In the genomic region with DNA sequence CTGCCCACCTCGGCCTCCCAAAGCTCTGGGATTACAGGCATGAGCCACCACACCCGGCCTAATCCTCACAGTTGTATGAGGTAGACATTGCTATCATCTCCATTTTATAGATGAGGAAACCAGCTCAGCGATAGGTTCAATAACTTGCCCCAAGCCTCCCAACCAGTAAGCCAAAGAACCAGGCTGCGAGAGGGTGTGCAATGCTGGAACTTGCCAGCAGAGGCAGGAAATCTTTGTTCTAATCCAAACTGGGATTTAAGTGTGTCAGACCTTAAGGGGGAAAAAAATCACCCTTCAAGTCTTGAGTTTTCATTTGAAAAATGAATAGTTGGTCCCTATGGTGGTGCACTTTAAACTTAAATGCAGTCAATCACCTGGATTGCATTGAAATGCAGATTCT, we compare ENCODE assay signal across 8 cellular contexts. TPM values are rescaled to one million over a fixed set of nuclear protein-coding genes. Genes with fewer than 3 reads are reported as not detected.
DNase-seq lines count a peak whose midpoint lies in the region; ATAC-seq and TF ChIP-seq lines count a peak whose summit lies in the region.

No MANE protein-coding gene starts in this region.

- no peaks in the 10 kb centered on the region for H3K9me3 Mint-ChIP-seq in stimulated activated naive B cell treated with anti-CD40 and anti-IgM and Interleukin-4, amounts not matched to agents 10 μg/mL and 1 μg/mL and 100 μg/mL, for 72 hours
- no peaks in the 10 kb centered on the region for H3K9me3 Mint-ChIP-seq in activated T-helper 1 cell treated with anti-CD3 and anti-CD28 coated beads, Interleukin-12 subunit alpha, Interleukin-12 subunit beta, Interleukin-2, Interleukin-4 antibody, amounts not matched to agents 30 ng/mL and 10 ng/mL and 1 ng/mL, durations not matched to agents 14 hours and 24 hours and 36 hours

- no peaks in the 10 kb centered on the region for H3K4me1 ChIP-seq in DOHH2 (ENCODE audit: control insufficient read depth, low read length)
- no peaks in the 10 kb centered on the region for H3K4me1 ChIP-seq in breast epithelium

- no peak for TF ChIP-seq POLR2A in breast epithelium (IDR thresholded peaks at IDR 0.05)

- H3K27ac ChIP-seq in DOHH2 (ENCODE audit: low read depth, low read length) (no peak overlapping the region), breast epithelium (peak overlapping the region in 1 of 2 donors; percentile 37)

- H3K4me3 ChIP-seq in DOHH2 (ENCODE audit: low read length) = no peak overlapping the region
- no peak overlapping the region for H3K4me3 ChIP-seq in MG63
- H3K4me3 ChIP-seq in breast epithelium = no peak overlapping the region

- no peak for ATAC-seq in stimulated activated naive B cell treated with anti-CD40 and anti-IgM and Interleukin-4, amounts not matched to agents 10 μg/mL and 1 μg/mL and 100 μg/mL, for 72 hours (replicated peaks)

- TF ChIP-seq CTCF in DOHH2 (IDR thresholded peaks at IDR 0.05; ENCODE audit: low read depth, low read length, poor library complexity, severe bottlenecking) (peak; percentile 45), breast epithelium (IDR thresholded peaks at IDR 0.05) (peak in 2 of 3 donors; percentile 47 to 49)

- H3K36me3 Mint-ChIP-seq in stimulated activated naive B cell treated with anti-CD40 and anti-IgM and Interleukin-4, amounts not matched to agents 10 μg/mL and 1 μg/mL and 100 μg/mL, for 72 hours = no peaks in the 10 kb centered on the region
- no peaks in the 10 kb centered on the region for H3K36me3 Mint-ChIP-seq in activated T-helper 1 cell treated with anti-CD3 and anti-CD28 coated beads, Interleukin-12 subunit alpha, Interleukin-12 subunit beta, Interleukin-2, Interleukin-4 antibody, amounts not matched to agents 30 ng/mL and 10 ng/mL and 1 ng/mL, durations not matched to agents 14 hours and 24 hours and 36 hours (ENCODE audit: low read depth)

- H3K27me3 Mint-ChIP-seq in stimulated activated naive B cell treated with anti-CD40 and anti-IgM and Interleukin-4, amounts not matched to agents 10 μg/mL and 1 μg/mL and 100 μg/mL, for 72 hours = no peaks in the 10 kb centered on the region
- peaks cover 4% of the 10 kb centered on the region for H3K27me3 Mint-ChIP-seq in activated T-helper 1 cell treated with anti-CD3 and anti-CD28 coated beads, Interleukin-12 subunit alpha, Interleukin-12 subunit beta, Interleukin-2, Interleukin-4 antibody, amounts not matched to agents 30 ng/mL and 10 ng/mL and 1 ng/mL, durations not matched to agents 14 hours and 24 hours and 36 hours (ENCODE audit: insufficient read depth)

- no peaks in the 10 kb centered on the region for H3K9me2 ChIP-seq in DOHH2 (replicated peaks; ENCODE audit: control insufficient read depth, low read length)

- H3K4me1 Mint-ChIP-seq in stimulated activated naive B cell treated with anti-CD40 and anti-IgM and Interleukin-4, amounts not matched to agents 10 μg/mL and 1 μg/mL and 100 μg/mL, for 72 hours = no peaks in the 10 kb centered on the region
- H3K4me1 Mint-ChIP-seq in activated T-helper 1 cell treated with anti-CD3 and anti-CD28 coated beads, Interleukin-12 subunit alpha, Interleukin-12 subunit beta, Interleukin-2, Interleukin-4 antibody, amounts not matched to agents 30 ng/mL and 10 ng/mL and 1 ng/mL, durations not matched to agents 14 hours and 24 hours and 36 hours (ENCODE audit: low read depth) = no peaks in the 10 kb centered on the region

- H3K36me3 ChIP-seq in DOHH2 (ENCODE audit: control insufficient read depth, low read length) (no peaks in the 10 kb centered on the region), MG63 (no peaks in the 10 kb centered on the region), breast epithelium (no peaks in the 10 kb centered on the region)

- H4K20me1 ChIP-seq in DOHH2 (ENCODE audit: control insufficient read depth, insufficient read depth, low read depth, low read length) = no peaks in the 10 kb centered on the region

- no peak overlapping the region for H3K27ac Mint-ChIP-seq in stimulated activated naive B cell treated with anti-CD40 and anti-IgM and Interleukin-4, amounts not matched to agents 10 μg/mL and 1 μg/mL and 100 μg/mL, for 72 hours
- H3K27ac Mint-ChIP-seq in activated T-helper 1 cell treated with anti-CD3 and anti-CD28 coated beads, Interleukin-12 subunit alpha, Interleukin-12 subunit beta, Interleukin-2, Interleukin-4 antibody, amounts not matched to agents 30 ng/mL and 10 ng/mL and 1 ng/mL, durations not matched to agents 14 hours and 24 hours and 36 hours = no peak overlapping the region

- H3F3A ChIP-seq in DOHH2 (ENCODE audit: control insufficient read depth, insufficient read depth) = no peaks in the 10 kb centered on the region

- intact Hi-C loops in breast epithelium (cut with DNase I; ENCODE audit: low total_unique reads) = loop anchor here (10.0 kb wide), 1 partner anchor 261 kb away; no protein-coding TSS in a partner anchor
- intact Hi-C loops in activated T-helper 1 cell treated with anti-CD3 and anti-CD28 coated beads, Interleukin-12 subunit alpha, Interleukin-12 subunit beta, Interleukin-2, Interleukin-4 antibody, amounts not matched to agents 30 ng/mL and 10 ng/mL and 1 ng/mL, durations not matched to agents 14 hours and 24 hours and 36 hours (cut with micrococcal nuclease) = loop anchor here (2.0 kb wide), 2 partner anchors 139 to 427 kb away; no protein-coding TSS in a partner anchor

- no peak overlapping the region for H3K4me2 ChIP-seq in DOHH2 (ENCODE audit: low read length)

- peaks cover 3% of the 10 kb centered on the region; the same call in 1 of the 2 replicates for H3K27me3 ChIP-seq in DOHH2 (ENCODE audit: control insufficient read depth, low read length)
- no peaks in the 10 kb centered on the region; the same call in 1 of the 2 replicates for H3K27me3 ChIP-seq in MG63
- no peaks in the 10 kb centered on the region for H3K27me3 ChIP-seq in breast epithelium

- no peak overlapping the region for H3K4me3 Mint-ChIP-seq in stimulated activated naive B cell treated with anti-CD40 and anti-IgM and Interleukin-4, amounts not matched to agents 10 μg/mL and 1 μg/mL and 100 μg/mL, for 72 hours
- H3K4me3 Mint-ChIP-seq in activated T-helper 1 cell treated with anti-CD3 and anti-CD28 coated beads, Interleukin-12 subunit alpha, Interleukin-12 subunit beta, Interleukin-2, Interleukin-4 antibody, amounts not matched to agents 30 ng/mL and 10 ng/mL and 1 ng/mL, durations not matched to agents 14 hours and 24 hours and 36 hours = no peak overlapping the region

- H3K9me3 ChIP-seq in DOHH2 (ENCODE audit: control insufficient read depth, insufficient read depth, low read length) (no peaks in the 10 kb centered on the region), MG63 (no peaks in the 10 kb centered on the region), breast epithelium (no peaks in the 10 kb centered on the region)

- DNase-seq in MG63 (peak; percentile 44), breast epithelium (ENCODE audit: low spot score in 2 of 2) (no peak), medulla oblongata (ENCODE audit: extremely low spot score) (peak; percentile 31), NCI-H345 treated with DMSO at 0.1 percent for 48 hours (lab: John Stamatoyannopoulos, UW; ENCODE audit: unreplicated experiment) (no peak)
- no peak for DNase-seq in activated CD4-positive, CD25-positive, alpha-beta regulatory T cell (lab: John Stamatoyannopoulos, UW)
- DNase-seq in stimulated activated naive B cell treated with anti-CD40 and anti-IgM and Interleukin-4, amounts not matched to agents 10 μg/mL and 1 μg/mL and 100 μg/mL, for 72 hours = no peak
- no peak for DNase-seq in activated T-helper 1 cell treated with anti-CD3 and anti-CD28 coated beads, Interleukin-12 subunit alpha, Interleukin-12 subunit beta, Interleukin-2, Interleukin-4 antibody, amounts not matched to agents 30 ng/mL and 10 ng/mL and 1 ng/mL, durations not matched to agents 14 hours and 24 hours and 36 hours (ENCODE audit: low spot score)

- no peaks in the 10 kb centered on the region for H3K79me2 ChIP-seq in DOHH2 (ENCODE audit: control insufficient read depth, low read length)

RNA-seq across cellular contexts. Expression of gene RNGTT, which starts 20.1 kb away (rescaled TPM):
- total RNA-seq in MG63 (2014; rRNA removed; shearing (Covaris generic); ENCODE audit: low replicate concordance) = 28.4 and 30.6 TPM in 2 replicates
- 10 to 100 TPM in 2 of 3 donors, 1 to 10 TPM in 1; 9.1 to 30.3 (median 22.6) TPM for total RNA-seq in breast epithelium
- total RNA-seq in activated T-helper 1 cell treated with anti-CD3 and anti-CD28 coated beads, Interleukin-12 subunit alpha, Interleukin-12 subunit beta, Interleukin-2, Interleukin-4 antibody, amounts not matched to agents 30 ng/mL and 10 ng/mL and 1 ng/mL, durations not matched to agents 14 hours and 24 hours and 36 hours = 21.6 and 25.3 TPM in 2 replicates

Comparison
In these comparisons a context has a peak if more than half of its experiments do, and no peak if none do; other contexts are left out.
1. DNase-seq: peak in MG63 (single experiment) and medulla oblongata (single experiment); none in breast epithelium (0 of 2), activated CD4-positive, CD25-positive, alpha-beta regulatory T cell (0 of 4), stimulated activated naive B cell treated with anti-CD40 and anti-IgM and Interleukin-4, amounts not matched to agents 10 μg/mL and 1 μg/mL and 100 μg/mL, for 72 hours (single experiment), NCI-H345 treated with DMSO at 0.1 percent for 48 hours (single experiment) and activated T-helper 1 cell treated with anti-CD3 and anti-CD28 coated beads, Interleukin-12 subunit alpha, Interleukin-12 subunit beta, Interleukin-2, Interleukin-4 antibody, amounts not matched to agents 30 ng/mL and 10 ng/mL and 1 ng/mL, durations not matched to agents 14 hours and 24 hours and 36 hours (single experiment).